In genomic region chr14:50530794-50531193, GRCh38 we compare ENCODE assay signal across 7 cellular contexts. TPM values are rescaled to one million over a fixed set of nuclear protein-coding genes. Genes with fewer than 3 reads are reported as not detected.
A peak's percentile ranks its signal among the peaks of the same experiment; 100 is the strongest.
DNase-seq lines count a peak whose midpoint lies in the region; ATAC-seq and TF ChIP-seq lines count a peak whose summit lies in the region.

No MANE protein-coding gene starts in this region.

- no peaks in the 10 kb centered on the region for H3K9me3 ChIP-seq in skeletal muscle tissue (ENCODE audit: control insufficient read depth in 3 of 3, low read length in 3 of 3)

- peak overlapping the region; percentile 95 for H3K27ac ChIP-seq in foreskin keratinocyte
- no peak overlapping the region for H3K27ac ChIP-seq in skeletal muscle tissue (ENCODE audit: low read depth, low read length)

- 0 out of 2 replicates have a peak overlapping the region, but pooled peaks have one; percentile 82 for H3K4me3 ChIP-seq in H7 (ENCODE audit: insufficient read depth, low read depth, low read length)
- peak overlapping the region; percentile 73 to 82 (median 81) for H3K4me3 ChIP-seq in skeletal muscle tissue (ENCODE audit: low read length in 3 of 3)

- H3K27ac Mint-ChIP-seq in T-cell, result peak overlapping the region; percentile 84 to 88

- no peaks in the 10 kb centered on the region for H3K36me3 Mint-ChIP-seq in T-cell

- no peaks in the 10 kb centered on the region for H3K9me3 Mint-ChIP-seq in T-cell

- TF ChIP-seq CTCF in foreskin keratinocyte (conservative IDR thresholded peaks at IDR 0.05), result no peak

- POLR2A ChIA-PET in T-cell (lab: Charles Lee), result no interaction called here

- CTCF ChIA-PET in T-cell (lab: Charles Lee), result no interaction called here

- H3K4me1 ChIP-seq in foreskin keratinocyte (peaks cover 31% of the 10 kb centered on the region), skeletal muscle tissue (ENCODE audit: control insufficient read depth in 3 of 3, insufficient read depth in 3 of 3, low read length in 3 of 3) (peaks cover 16 to 25% (median 18%) of the 10 kb centered on the region in 3 donors)

- H3K9ac ChIP-seq in skeletal muscle tissue (ENCODE audit: low read depth in 1 of 3, low read length in 3 of 3), result peak overlapping the region; percentile 17 to 52 (median 41)

- no peak for ATAC-seq in T-cell (replicated peaks in 1 of 4)
- ATAC-seq in foreskin keratinocyte, result no peak

- DNase-seq in H7 (no peak), T-cell (no peak), foreskin keratinocyte (no peak), AG20443 (ENCODE audit: low spot score) (no peak), occipital lobe (lab: John Stamatoyannopoulos, UW) (no peak), LoVo (ENCODE audit: low spot score) (no peak)

- H3K4me1 Mint-ChIP-seq in T-cell, result peaks cover 52 to 60% (median 60%) of the 10 kb centered on the region in 3 donors

- peak overlapping the region; percentile 86 to 90 (median 87) for H3K4me3 Mint-ChIP-seq in T-cell

- no peaks in the 10 kb centered on the region for H3K27me3 ChIP-seq in H7 (ENCODE audit: control insufficient read depth, insufficient read depth, low read length)
- no peaks in the 10 kb centered on the region for H3K27me3 ChIP-seq in foreskin keratinocyte
- H3K27me3 ChIP-seq in skeletal muscle tissue (ENCODE audit: control insufficient read depth in 3 of 3, insufficient read depth in 3 of 3, low read length in 3 of 3), result no peaks in the 10 kb centered on the region

- H3K27me3 Mint-ChIP-seq in T-cell, result no peaks in the 10 kb centered on the region

- H3K36me3 ChIP-seq in H7 (replicated peaks; ENCODE audit: control insufficient read depth, insufficient read depth, low read length) (no peaks in the 10 kb centered on the region), skeletal muscle tissue (ENCODE audit: control insufficient read depth in 3 of 3, insufficient read depth in 3 of 3, low read length in 3 of 3) (peaks cover 0 to 5% (median 0%) of the 10 kb centered on the region in 3 donors)

RNA-seq across cellular contexts. Expression of gene MAP4K5, which starts 1.6 kb away (rescaled TPM):
- 17.2 and 27.4 TPM in 2 replicates for total RNA-seq in H7 (2014; rRNA removed; shearing (Covaris generic))
- total RNA-seq in T-cell, result 10 to 100 TPM; 33.5 to 48.2 (median 44.6) TPM
- total RNA-seq in foreskin keratinocyte, result 35.8 and 38.9 TPM in 2 replicates
- 8.9 and 11.5 TPM in 2 replicates for polyA plus RNA-seq in foreskin keratinocyte
- total RNA-seq in skeletal muscle tissue, result 27.1 TPM
- 148 TPM for total RNA-seq in occipital lobe

RNA-seq across cellular contexts. Expression of gene ATL1, which starts 29.2 kb away (rescaled TPM):
- total RNA-seq in H7 (2014; rRNA removed; shearing (Covaris generic)), result 1.9 and 2.8 TPM in 2 replicates
- total RNA-seq in T-cell (1 to 10 TPM; 1.2 to 3.2 (median 2.1) TPM), foreskin keratinocyte (1.8 and 3.4 TPM in 2 replicates), skeletal muscle tissue (5.2 TPM), occipital lobe (99.8 TPM)
- polyA plus RNA-seq in foreskin keratinocyte, result 1.0 and 1.8 TPM in 2 replicates

Comparison
In these comparisons a context has a peak if more than half of its experiments do, and no peak if none do; other contexts are left out.
1. RNA of gene ATL1, which starts 29.2 kb away (total RNA-seq): 99.8 TPM in occipital lobe (single experiment); 5.2 TPM in skeletal muscle tissue (single experiment), 1.8 to 3.4 TPM in foreskin keratinocyte, 1.9 to 2.8 TPM in H7 and 1.2 to 3.2 TPM in T-cell; every median in the first group is over 10 times any median in the second.